In the genomic region with DNA sequence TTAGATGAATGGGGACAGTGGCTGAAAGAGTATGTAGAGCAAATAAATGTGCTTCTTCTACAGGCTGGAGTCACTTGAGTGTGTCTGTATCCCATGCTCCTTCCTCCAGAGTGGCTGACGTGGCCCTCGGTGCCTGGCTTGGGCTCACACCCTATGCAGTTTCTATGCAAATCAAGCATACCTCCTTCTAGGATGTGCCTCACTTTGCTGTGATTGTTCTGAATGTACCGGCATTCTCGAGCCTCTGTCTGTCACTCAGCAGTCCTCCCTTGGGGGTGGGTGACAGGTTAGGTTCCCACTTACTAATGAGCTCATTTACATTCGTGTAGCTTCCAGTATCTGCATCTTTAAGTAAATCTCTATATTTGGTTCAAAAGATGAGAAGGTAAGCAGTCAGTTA, we compare ENCODE assay signal across 14 cellular contexts. TPM values are rescaled to one million over a fixed set of nuclear protein-coding genes. Genes with fewer than 3 reads are reported as not detected.
DNase-seq lines count a peak whose midpoint lies in the region; ATAC-seq and TF ChIP-seq lines count a peak whose summit lies in the region.
"Had no signal": no experiment of that assay in that cellular context is flagged by ENCODE, and none has a peak within 500 bp of the region (broad histone marks: within the 10 kb centered on the region; RNA-seq: fewer than 3 reads in every experiment).

No MANE protein-coding gene starts in this region.

- H3K4me3 Mint-ChIP-seq in stimulated activated effector memory CD8-positive, alpha-beta T cell treated with anti-CD3 and anti-CD28 coated beads, Interleukin-12 subunit alpha, Interleukin-12 subunit beta, amount 100 ng/mL, for 72 hours = no peak overlapping the region
- H3K4me3 Mint-ChIP-seq in HFFc6 = no peak overlapping the region
- H3K4me3 Mint-ChIP-seq: activated CD4-positive, alpha-beta T cell treated with anti-CD3 and anti-CD28 coated beads for 36 hours had no signal

- no peak overlapping the region for H3K4me3 ChIP-seq in foreskin fibroblast (ENCODE audit: low read depth in 1 of 2, low read length in 2 of 2)
- H3K4me3 ChIP-seq: GM23248 had no signal

- H3K4me1 Mint-ChIP-seq in stimulated activated effector memory CD8-positive, alpha-beta T cell treated with anti-CD3 and anti-CD28 coated beads, Interleukin-12 subunit alpha, Interleukin-12 subunit beta, amount 100 ng/mL, for 72 hours = no peaks in the 10 kb centered on the region
- no peaks in the 10 kb centered on the region for H3K4me1 Mint-ChIP-seq in HFFc6 (ENCODE audit: low read depth)

- ATAC-seq in GM19035 (IDR thresholded peaks at IDR 0.05; ENCODE audit: unreplicated experiment) = peak; percentile 63
- ATAC-seq in HG02588 (IDR thresholded peaks at IDR 0.05; ENCODE audit: unreplicated experiment) = peak; percentile 50
- peak; percentile 56 for ATAC-seq in HG03457 (IDR thresholded peaks at IDR 0.05; ENCODE audit: unreplicated experiment)
- peak; percentile 29 for ATAC-seq in stimulated activated effector memory CD8-positive, alpha-beta T cell treated with anti-CD3 and anti-CD28 coated beads, Interleukin-12 subunit alpha, Interleukin-12 subunit beta, amount 100 ng/mL, for 72 hours
- no peak for ATAC-seq in HG03196 (IDR thresholded peaks at IDR 0.05; ENCODE audit: unreplicated experiment)

- peaks cover 3% of the 10 kb centered on the region; the same call in 1 of the 2 replicates for H3K27me3 Mint-ChIP-seq in HFFc6 (ENCODE audit: insufficient read depth)

- no peaks in the 10 kb centered on the region for H3K36me3 Mint-ChIP-seq in stimulated activated effector memory CD8-positive, alpha-beta T cell treated with anti-CD3 and anti-CD28 coated beads, Interleukin-12 subunit alpha, Interleukin-12 subunit beta, amount 100 ng/mL, for 72 hours
- no peaks in the 10 kb centered on the region for H3K36me3 Mint-ChIP-seq in HFFc6 (ENCODE audit: low read depth)

- in situ Hi-C loops in ACHN (cut with HindIII; ENCODE audit: low pct_ligation_motif_present, low pct_unique_long_range_greater_than_20kb, low sequenced_read_pairs) = no loop called here

- no peak for DNase-seq in stimulated activated effector memory CD8-positive, alpha-beta T cell treated with anti-CD3 and anti-CD28 coated beads, Interleukin-12 subunit alpha, Interleukin-12 subunit beta, amount 100 ng/mL, for 72 hours (ENCODE audit: low spot score in 2 of 2)
- DNase-seq in ACHN = no peak
- no peak for DNase-seq in foreskin fibroblast
- no peak for DNase-seq in HFFc6
- DNase-seq: GM23248; NCI-H1092; SK-N-SH; stimulated activated CD4-positive, alpha-beta T cell treated with anti-CD3 and anti-CD28 coated beads, Interleukin-4, amount 100 ng/mL, for 4 hours had no signal

- TF ChIP-seq CTCF in foreskin fibroblast (IDR thresholded peaks at IDR 0.05; ENCODE audit: low read depth, low read length) (no peak), HFFc6 (IDR thresholded peaks at IDR 0.05) (no peak)

- no peak overlapping the region for H3K27ac Mint-ChIP-seq in stimulated activated effector memory CD8-positive, alpha-beta T cell treated with anti-CD3 and anti-CD28 coated beads, Interleukin-12 subunit alpha, Interleukin-12 subunit beta, amount 100 ng/mL, for 72 hours
- no peak overlapping the region for H3K27ac Mint-ChIP-seq in HFFc6
- H3K27ac Mint-ChIP-seq: activated CD4-positive, alpha-beta T cell treated with anti-CD3 and anti-CD28 coated beads for 36 hours; activated T-helper 2 cell treated with anti-CD3 and anti-CD28 coated beads, Interferon-gamma antibody, Interleukin-2, Interleukin-4, amounts not matched to agents 10 μg/mL and 5 μg/mL and 100 μg/mL, durations not matched to agents 14 hours and 24 hours and 36 hours had no signal

- no peaks in the 10 kb centered on the region for H3K9me3 Mint-ChIP-seq in stimulated activated effector memory CD8-positive, alpha-beta T cell treated with anti-CD3 and anti-CD28 coated beads, Interleukin-12 subunit alpha, Interleukin-12 subunit beta, amount 100 ng/mL, for 72 hours
- H3K9me3 Mint-ChIP-seq in HFFc6 = no peaks in the 10 kb centered on the region
- H3K9me3 Mint-ChIP-seq: activated T-helper 2 cell treated with anti-CD3 and anti-CD28 coated beads, Interferon-gamma antibody, Interleukin-2, Interleukin-4, amounts not matched to agents 10 μg/mL and 5 μg/mL and 100 μg/mL, durations not matched to agents 14 hours and 24 hours and 36 hours had no signal

RNA-seq across cellular contexts. Expression of gene HDDC2, which starts 55.1 kb away (rescaled TPM):
- 10 to 100 TPM; 50.0 to 59.3 (median 57.8) TPM for total RNA-seq in HFFc6 (2021; fragmentation: NEBNext Ultra II Directional; extraction: Animal tissue kit (Norgen Biotek cat#: 25700))
